In the genomic region with DNA sequence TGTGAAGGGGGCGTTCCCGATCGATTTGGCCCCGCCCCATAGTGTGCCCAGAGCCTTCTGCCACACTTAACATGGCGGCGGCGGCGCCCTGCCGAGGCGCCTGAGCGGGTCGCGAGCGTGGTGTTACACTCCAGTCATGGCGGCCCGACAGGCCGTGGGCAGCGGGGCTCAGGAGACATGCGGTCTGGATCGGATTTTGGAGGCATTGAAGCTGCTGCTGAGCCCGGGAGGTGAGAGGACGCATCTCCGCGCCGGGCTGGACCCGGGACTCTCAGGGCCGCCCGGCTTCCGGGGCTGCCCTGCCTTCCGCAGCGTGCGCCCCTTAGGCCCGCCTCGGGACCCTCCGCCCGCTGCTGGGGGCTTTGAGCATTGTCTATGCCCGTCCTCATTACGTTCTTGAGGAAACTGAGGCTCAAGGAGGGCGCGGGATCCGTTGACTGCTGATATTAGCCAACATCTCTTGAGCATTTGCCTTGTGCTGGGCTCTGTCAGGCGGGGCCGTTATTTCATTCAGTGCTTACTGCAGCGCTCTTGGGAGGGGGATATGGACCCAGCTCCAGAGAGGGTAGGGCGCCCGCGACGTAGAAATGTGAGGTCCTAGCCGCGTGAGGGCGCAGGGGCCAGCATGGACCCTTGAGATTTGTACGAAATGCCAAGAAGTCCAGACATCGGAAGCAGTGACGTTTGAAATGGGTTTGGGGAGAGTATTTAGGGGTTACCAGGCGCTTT, we compare ENCODE assay signal across 8 cellular contexts. TPM values are rescaled to one million over a fixed set of nuclear protein-coding genes. Genes with fewer than 3 reads are reported as not detected.
DNase-seq lines count a peak whose midpoint lies in the region; ATAC-seq and TF ChIP-seq lines count a peak whose summit lies in the region.

A gene (plus strand): TSS at position 50 of the 729 bp plus-strand sequence. CDS start 87 bp downstream, at position 137.

- ATAC-seq in HG02571 (IDR thresholded peaks at IDR 0.05; ENCODE audit: unreplicated experiment) (peak; percentile 83), SK-N-SH treated with all-trans-retinoic acid at 6 μM for 48 hours (peak; percentile 97)

- H3K9me3 ChIP-seq in thymus (ENCODE audit: control insufficient read depth), result no peaks in the 10 kb centered on the region

- peak; percentile 95 for DNase-seq in NB4 (ENCODE audit: low read depth)
- DNase-seq in glutamatergic neuron, result peak; percentile 87
- peak; percentile 93 for DNase-seq in osteocyte (ENCODE audit: extremely low spot score, unreplicated experiment)

- H3K36me3 Mint-ChIP-seq in activated naive CD4-positive, alpha-beta T cell treated with anti-CD3 and anti-CD28 coated beads, Interleukin-2, amount 50 U/mL, for 24 hours, result peaks cover 2% of the 10 kb centered on the region
- no peaks in the 10 kb centered on the region for H3K36me3 Mint-ChIP-seq in glutamatergic neuron (ENCODE audit: unreplicated experiment)
- no peaks in the 10 kb centered on the region for H3K36me3 Mint-ChIP-seq in osteocyte (ENCODE audit: unreplicated experiment)

- H3K9me3 Mint-ChIP-seq in activated naive CD4-positive, alpha-beta T cell treated with anti-CD3 and anti-CD28 coated beads, Interleukin-2, amount 50 U/mL, for 24 hours, result no peaks in the 10 kb centered on the region
- H3K9me3 Mint-ChIP-seq in glutamatergic neuron (ENCODE audit: unreplicated experiment) (peaks cover 8% of the 10 kb centered on the region), osteocyte (ENCODE audit: unreplicated experiment) (no peaks in the 10 kb centered on the region)

- no peaks in the 10 kb centered on the region for H3K36me3 ChIP-seq in thymus (ENCODE audit: control insufficient read depth, insufficient read depth)

- H3K27me3 ChIP-seq in thymus (ENCODE audit: control insufficient read depth, insufficient read depth), result no peaks in the 10 kb centered on the region

- peaks cover 10% of the 10 kb centered on the region for H3K4me1 ChIP-seq in thymus (ENCODE audit: control insufficient read depth, insufficient read depth, low read length)

- H3K4me3 ChIP-seq in GM08714 (ENCODE audit: low read length), result peak within 1 kb of the TSS; percentile 77
- peak within 1 kb of the TSS; percentile 82 for H3K4me3 ChIP-seq in NB4 (ENCODE audit: low read depth, low read length)
- peak within 1 kb of the TSS; percentile 80 for H3K4me3 ChIP-seq in thymus (ENCODE audit: low read length)

- under 1% methylated on average over 55 of the region's 55 CpGs for whole genome bisulfite sequencing in thymus

- peak within 1 kb of the TSS; percentile 92 for H3K27ac ChIP-seq in thymus (ENCODE audit: low read depth)

- TF ChIP-seq POLR2A in NB4 (IDR thresholded peaks at IDR 0.05; ENCODE audit: extremely low read depth, insufficient read length), result peak; percentile 73

- TF ChIP-seq CTCF in NB4 (IDR thresholded peaks at IDR 0.05; ENCODE audit: low read depth, low read length) (peak; percentile 60), glutamatergic neuron (IDR thresholded peaks at IDR 0.05; ENCODE audit: partially characterized antibody, unreplicated experiment) (peak; percentile 26), osteocyte (IDR thresholded peaks at IDR 0.05) (peak; percentile 55)

- H3K27me3 Mint-ChIP-seq in activated naive CD4-positive, alpha-beta T cell treated with anti-CD3 and anti-CD28 coated beads, Interleukin-2, amount 50 U/mL, for 24 hours, result no peaks in the 10 kb centered on the region
- H3K27me3 Mint-ChIP-seq in glutamatergic neuron (ENCODE audit: unreplicated experiment) (peaks cover 7% of the 10 kb centered on the region), osteocyte (ENCODE audit: unreplicated experiment) (no peaks in the 10 kb centered on the region)

- H3K4me3 Mint-ChIP-seq in activated naive CD4-positive, alpha-beta T cell treated with anti-CD3 and anti-CD28 coated beads, Interleukin-2, amount 50 U/mL, for 24 hours, result peak within 1 kb of the TSS; percentile 98
- H3K4me3 Mint-ChIP-seq in glutamatergic neuron (ENCODE audit: unreplicated experiment), result peak within 1 kb of the TSS; percentile 95
- H3K4me3 Mint-ChIP-seq in osteocyte (ENCODE audit: unreplicated experiment), result peak within 1 kb of the TSS; percentile 93

- H3K4me1 Mint-ChIP-seq in activated naive CD4-positive, alpha-beta T cell treated with anti-CD3 and anti-CD28 coated beads, Interleukin-2, amount 50 U/mL, for 24 hours, result peaks cover 37% of the 10 kb centered on the region
- H3K4me1 Mint-ChIP-seq in glutamatergic neuron (ENCODE audit: low read depth, unreplicated experiment) (peaks cover 6% of the 10 kb centered on the region), osteocyte (ENCODE audit: unreplicated experiment) (peaks cover 16% of the 10 kb centered on the region)

- peak within 1 kb of the TSS; percentile 98 for H3K27ac Mint-ChIP-seq in activated naive CD4-positive, alpha-beta T cell treated with anti-CD3 and anti-CD28 coated beads, Interleukin-2, amount 50 U/mL, for 24 hours
- H3K27ac Mint-ChIP-seq in glutamatergic neuron (ENCODE audit: unreplicated experiment) (peak within 1 kb of the TSS; percentile 90), osteocyte (ENCODE audit: unreplicated experiment) (peak within 1 kb of the TSS; percentile 90)

TF ChIP-seq in SK-N-SH treated with all-trans-retinoic acid at 6 μM for 48 hours, 23 proteins besides CTCF, POLR2A, EP300 and RAD21:
- 0 out of 2 replicates have a peak, but pooled peaks have one; percentile 35 for TF ChIP-seq ZFP3 (CRISPR knock-in tag; IDR thresholded peaks at IDR 0.05)
- TF ChIP-seq PPARA (CRISPR knock-in tag; IDR thresholded peaks at IDR 0.05; ENCODE audit: borderline replicate concordance), result no peak
- TF ChIP-seq, protein P1, sequence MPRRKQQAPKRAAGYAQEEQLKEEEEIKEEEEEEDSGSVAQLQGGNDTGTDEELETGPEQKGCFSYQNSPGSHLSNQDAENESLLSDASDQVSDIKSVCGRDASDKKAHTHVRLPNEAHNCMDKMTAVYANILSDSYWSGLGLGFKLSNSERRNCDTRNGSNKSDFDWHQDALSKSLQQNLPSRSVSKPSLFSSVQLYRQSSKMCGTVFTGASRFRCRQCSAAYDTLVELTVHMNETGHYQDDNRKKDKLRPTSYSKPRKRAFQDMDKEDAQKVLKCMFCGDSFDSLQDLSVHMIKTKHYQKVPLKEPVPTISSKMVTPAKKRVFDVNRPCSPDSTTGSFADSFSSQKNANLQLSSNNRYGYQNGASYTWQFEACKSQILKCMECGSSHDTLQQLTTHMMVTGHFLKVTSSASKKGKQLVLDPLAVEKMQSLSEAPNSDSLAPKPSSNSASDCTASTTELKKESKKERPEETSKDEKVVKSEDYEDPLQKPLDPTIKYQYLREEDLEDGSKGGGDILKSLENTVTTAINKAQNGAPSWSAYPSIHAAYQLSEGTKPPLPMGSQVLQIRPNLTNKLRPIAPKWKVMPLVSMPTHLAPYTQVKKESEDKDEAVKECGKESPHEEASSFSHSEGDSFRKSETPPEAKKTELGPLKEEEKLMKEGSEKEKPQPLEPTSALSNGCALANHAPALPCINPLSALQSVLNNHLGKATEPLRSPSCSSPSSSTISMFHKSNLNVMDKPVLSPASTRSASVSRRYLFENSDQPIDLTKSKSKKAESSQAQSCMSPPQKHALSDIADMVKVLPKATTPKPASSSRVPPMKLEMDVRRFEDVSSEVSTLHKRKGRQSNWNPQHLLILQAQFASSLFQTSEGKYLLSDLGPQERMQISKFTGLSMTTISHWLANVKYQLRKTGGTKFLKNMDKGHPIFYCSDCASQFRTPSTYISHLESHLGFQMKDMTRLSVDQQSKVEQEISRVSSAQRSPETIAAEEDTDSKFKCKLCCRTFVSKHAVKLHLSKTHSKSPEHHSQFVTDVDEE (CRISPR knock-in tag; IDR thresholded peaks at IDR 0.05), result peak; percentile 59; the same call in 1 of the 2 replicates
TF ChIP-seq in SK-N-SH treated with all-trans-retinoic acid at 6 μM for 48 hours: peak in this region for 2.

RNA-seq across cellular contexts. Expression of the gene that starts here (rescaled TPM):
- total RNA-seq in glutamatergic neuron (ENCODE audit: unreplicated experiment) (16.1 TPM), osteocyte (11.9 and 13.4 TPM in 2 replicates)
- 3.2 TPM for polyA plus RNA-seq in thymus

Comparison
In these comparisons a context has a peak if more than half of its experiments do, and no peak if none do; other contexts are left out.
1. Peak in every context shown above with its lines: DNase-seq, ATAC-seq, H3K4me3 ChIP-seq and H3K27ac ChIP-seq.